In genomic region chr2:98908909-98909308, GRCh38 we compare ENCODE assay signal across 9 cellular contexts. TPM values are rescaled to one million over a fixed set of nuclear protein-coding genes. Genes with fewer than 3 reads are reported as not detected.
DNase-seq lines count a peak whose midpoint lies in the region; ATAC-seq and TF ChIP-seq lines count a peak whose summit lies in the region.
"Had no signal": no experiment of that assay in that cellular context is flagged by ENCODE, and none has a peak within 500 bp of the region (broad histone marks: within the 10 kb centered on the region; RNA-seq: fewer than 3 reads in every experiment).

No MANE protein-coding gene starts in this region.

- DNase-seq in GF-D8 (lab: John Stamatoyannopoulos, UW) (peak; percentile 42), NOMO-1 (lab: John Stamatoyannopoulos, UW; ENCODE audit: unreplicated experiment in 2 of 2) (peak; percentile 28 to 73), dedifferentiated amniotic fluid mesenchymal stem cell (ENCODE audit: extremely low spot score) (peak; percentile 40), activated T-cell treated with anti-CD3 and anti-CD28 coated beads for 4 hours (no peak), SKM-1 (lab: John Stamatoyannopoulos, UW; ENCODE audit: unreplicated experiment) (no peak), AG08395 (ENCODE audit: low spot score) (no peak)
- DNase-seq: stimulated activated CD4-positive, alpha-beta T cell treated with anti-CD3 and anti-CD28 coated beads, Interleukin-2, amount 100 ng/mL, for 24 hours had no signal

- H3K9ac ChIP-seq in neural cell (ENCODE audit: low read length): peak overlapping the region; percentile 45

- no peaks in the 10 kb centered on the region for H3K36me3 ChIP-seq in neural cell (ENCODE audit: insufficient read depth, low read length)

- TF ChIP-seq RAD21 in neural cell (conservative IDR thresholded peaks at IDR 0.05): no peak

- ATAC-seq in HG03159 (IDR thresholded peaks at IDR 0.05; ENCODE audit: unreplicated experiment): no peak

- peaks cover 3% of the 10 kb centered on the region for H3F3A ChIP-seq in neural cell (ENCODE audit: insufficient read depth, low read length, poor library complexity, severe bottlenecking)

- peak overlapping the region; percentile 55 for H3K4me3 ChIP-seq in neural cell (ENCODE audit: low read length)

- peak overlapping the region; percentile 41 for H3K4me2 ChIP-seq in neural cell (ENCODE audit: low read length)

- H3K79me2 ChIP-seq in neural cell (replicated peaks; ENCODE audit: insufficient read depth, low read length): no peaks in the 10 kb centered on the region

- no peak for TF ChIP-seq CTCF in neural cell (IDR thresholded peaks at IDR 0.05; ENCODE audit: poor library complexity, severe bottlenecking)

- H3K9me2 ChIP-seq in neural cell (ENCODE audit: insufficient read depth, low read length): no peaks in the 10 kb centered on the region

- no peak overlapping the region for H2AFZ ChIP-seq in neural cell (ENCODE audit: low read depth, low read length)

- peak; percentile 83 for TF ChIP-seq EP300 in neural cell (conservative IDR thresholded peaks at IDR 0.05; ENCODE audit: poor library complexity, severe bottlenecking)

- H3K27me3 ChIP-seq in neural cell (ENCODE audit: insufficient read depth, low read depth, low read length): no peaks in the 10 kb centered on the region

- H4K20me1 ChIP-seq in neural cell (ENCODE audit: insufficient read depth): no peaks in the 10 kb centered on the region

- H3K27ac ChIP-seq in neural cell (ENCODE audit: low read length): peak overlapping the region; percentile 80

- H3K9me3 ChIP-seq in neural cell (ENCODE audit: low read length): no peaks in the 10 kb centered on the region

TF ChIP-seq in neural cell, 6 proteins besides CTCF, POLR2A, EP300 and RAD21:
- TF ChIP-seq POLR2AphosphoS5 (IDR thresholded peaks at IDR 0.05): peak; percentile 42
- no peak for TF ChIP-seq SMC3 (conservative IDR thresholded peaks at IDR 0.05; ENCODE audit: poor library complexity)
- TF ChIP-seq MXI1 (conservative IDR thresholded peaks at IDR 0.05; ENCODE audit: poor library complexity, severe bottlenecking): no peak
- TF ChIP-seq TAF1 (IDR thresholded peaks at IDR 0.05; ENCODE audit: low read depth): no peak
- TF ChIP-seq EZH2 (IDR thresholded peaks at IDR 0.05; ENCODE audit: borderline replicate concordance, insufficient read depth, low read length, poor library complexity, severe bottlenecking): no peak
- no peak for TF ChIP-seq REST (IDR thresholded peaks at IDR 0.05; ENCODE audit: borderline replicate concordance)

RNA-seq across cellular contexts. Expression of gene CRACDL, which starts 27.1 kb away (rescaled TPM):
- 0.85 and 1.6 TPM in 2 replicates for polyA plus RNA-seq in neural cell
- 2.3 and 2.4 TPM in 2 replicates for polyA minus RNA-seq in neural cell

Comparison
In these comparisons a context has a peak if more than half of its experiments do, and no peak if none do; other contexts are left out.
1. DNase-seq: peak in GF-D8 (single experiment), NOMO-1 (2 of 2) and dedifferentiated amniotic fluid mesenchymal stem cell (single experiment); none in activated T-cell treated with anti-CD3 and anti-CD28 coated beads for 4 hours (single experiment), SKM-1 (single experiment) and AG08395 (single experiment).